ENCODE assay signal across 19 cellular contexts in the genomic region with DNA sequence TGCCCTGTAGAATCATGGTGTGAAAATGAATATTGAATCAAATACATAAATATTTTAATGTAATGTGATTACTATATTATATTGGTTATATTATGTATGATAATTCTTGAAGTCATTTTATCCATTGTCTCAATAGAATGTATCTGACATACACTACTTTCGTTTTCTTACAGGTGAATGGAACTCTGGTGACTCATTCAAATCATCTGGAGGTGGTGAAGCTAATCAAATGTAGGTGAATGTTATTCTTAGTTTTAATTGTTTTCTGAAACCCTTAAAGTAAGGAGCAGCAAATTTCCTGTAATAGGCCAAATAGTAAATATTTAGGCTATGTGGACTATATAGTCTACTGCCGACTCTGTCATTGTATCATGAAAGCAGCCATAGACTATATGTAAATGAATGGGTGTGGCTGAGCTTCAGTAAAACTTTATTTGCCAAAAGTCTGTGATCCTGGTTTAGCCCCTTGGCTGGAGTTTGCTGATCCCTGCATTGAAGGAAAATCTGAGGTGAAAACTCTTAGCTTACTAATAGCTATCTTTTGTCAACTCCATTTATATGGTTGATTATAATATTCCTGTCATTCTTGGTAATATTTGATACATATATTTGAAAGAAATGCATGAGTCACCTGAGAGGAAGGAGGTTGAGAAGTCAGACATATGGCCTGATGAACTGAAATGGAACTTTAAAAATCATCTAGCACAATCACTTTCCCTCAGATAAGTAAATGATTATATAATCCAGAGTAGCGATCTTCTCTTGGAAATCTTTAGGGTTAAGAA.
DNase-seq lines count a peak whose midpoint lies in the region; ATAC-seq, FAIRE-seq and TF ChIP-seq lines count a peak whose summit lies in the region.
"Had no signal": no experiment of that assay in that cellular context is flagged by ENCODE, and none has a peak within 500 bp of the region (broad histone marks: within the 10 kb centered on the region; RNA-seq: fewer than 3 reads in every experiment).

No MANE protein-coding gene starts in this region.

- ATAC-seq in left colon = peak; percentile 76
- no peak for ATAC-seq in heart right ventricle
- ATAC-seq: stimulated activated naive CD8-positive, alpha-beta T cell treated with anti-CD3 and anti-CD28 coated beads, Interleukin-15, Interleukin-2, amounts not matched to agents 100 U/mL and 50 U/mL, for 24 hours had no signal

- H2AFZ ChIP-seq in OCI-LY3 (ENCODE audit: low read depth, low read length) = no peak overlapping the region
- H2AFZ ChIP-seq: GM23248 had no signal

- TF ChIP-seq CTCF in OCI-LY3 (IDR thresholded peaks at IDR 0.05; ENCODE audit: low read depth, low read length) = no peak
- TF ChIP-seq CTCF in heart right ventricle (IDR thresholded peaks at IDR 0.05) = no peak

- H3K4me1 ChIP-seq in OCI-LY3 (ENCODE audit: low read length) (peaks cover 15% of the 10 kb centered on the region), heart right ventricle (peaks cover 0 to 13% (median 0%) of the 10 kb centered on the region in 9 donors)
- H3K4me1 ChIP-seq: right atrium auricular region had no signal

- H3K4me2 ChIP-seq in OCI-LY3 (ENCODE audit: low read length) = peak overlapping the region; percentile 28; the same call in 1 of the 2 replicates

- H3K9me3 ChIP-seq in OCI-LY3 (ENCODE audit: insufficient read depth, low read length) (no peaks in the 10 kb centered on the region), heart right ventricle (no peaks in the 10 kb centered on the region)
- H3K9me3 ChIP-seq: left ventricle myocardium inferior, right atrium auricular region, transverse colon had no signal

- H3K4me3 ChIP-seq in OCI-LY3 (ENCODE audit: low read length) (no peak overlapping the region), heart right ventricle (no peak overlapping the region)
- H3K4me3 ChIP-seq: GM23248, left ventricle myocardium inferior, right atrium auricular region, transverse colon had no signal

- intact Hi-C loops in left colon (cut with DNase I, micrococcal nuclease) = no loop called here
- intact Hi-C loops in heart right ventricle (cut with DNase I) = loop anchor here in 1 of 10 donors (10.0 kb wide), 1 partner anchor 80 kb away; no protein-coding TSS in a partner anchor

- H3K36me3 ChIP-seq in OCI-LY3 (replicated peaks; ENCODE audit: low read depth, low read length) (peaks cover 2% of the 10 kb centered on the region), heart right ventricle (peaks cover 0 to 93% (median 15%) of the 10 kb centered on the region in 9 donors)

- H3K79me2 ChIP-seq in OCI-LY3 (ENCODE audit: low read length) = no peaks in the 10 kb centered on the region

- in situ Hi-C loops in Caki2 (cut with HindIII; ENCODE audit: low pct_unique_long_range_greater_than_20kb, low sequenced_read_pairs) = no loop called here
- in situ Hi-C loops in G401 (cut with HindIII; ENCODE audit: low sequenced_read_pairs) = no loop called here

- H3K27ac ChIP-seq in OCI-LY3 (ENCODE audit: low read length) (no peak overlapping the region), heart right ventricle (no peak overlapping the region)
- H3K27ac ChIP-seq: GM23248, left ventricle myocardium inferior, right atrium auricular region had no signal

- H4K20me1 ChIP-seq in OCI-LY3 (ENCODE audit: insufficient read depth, low read length) = no peaks in the 10 kb centered on the region

- no peak overlapping the region for H3K9ac ChIP-seq in OCI-LY3 (ENCODE audit: low read length)
- H3K9ac ChIP-seq: GM23248 had no signal

- H3K27me3 ChIP-seq in OCI-LY3 (ENCODE audit: low read depth, low read length) = no peaks in the 10 kb centered on the region
- no peaks in the 10 kb centered on the region for H3K27me3 ChIP-seq in heart right ventricle
- H3K27me3 ChIP-seq: right atrium auricular region, transverse colon had no signal

- DNase-seq in Caki2 (ENCODE audit: low read depth) (peak; percentile 10), left colon (no peak), heart right ventricle (no peak), G401 (ENCODE audit: low spot score) (no peak), NCI-H1048 (lab: John Stamatoyannopoulos, UW) (no peak), cerebellar cortex (ENCODE audit: low spot score) (no peak)
- DNase-seq: activated CD4-positive, alpha-beta T cell treated with anti-CD3 and anti-CD28 coated beads for 1 hour; activated naive CD8-positive, alpha-beta T cell treated with anti-CD3 and anti-CD28 coated beads, Interleukin-2, amount 10 ng/mL, durations not matched to agents 7 days and 5 days; DND-41; GM23248; left ventricle myocardium inferior; NCI-H1417 treated with DMSO at 0.1 percent for 48 hours; NCI-H526 treated with DMSO at 0.1 percent for 48 hours; stimulated activated naive CD8-positive, alpha-beta T cell treated with anti-CD3 and anti-CD28 coated beads, Interleukin-15, Interleukin-2, amounts not matched to agents 100 U/mL and 50 U/mL, for 24 hours; T1000; transverse colon had no signal

- peak; percentile 18 for FAIRE-seq in colon (lab: Jason Lieb, UNC)

- 89 to 91% methylated on average over 3 of the region's 3 CpGs for WGBS in heart right ventricle, 2 donors
